In the genomic region with DNA sequence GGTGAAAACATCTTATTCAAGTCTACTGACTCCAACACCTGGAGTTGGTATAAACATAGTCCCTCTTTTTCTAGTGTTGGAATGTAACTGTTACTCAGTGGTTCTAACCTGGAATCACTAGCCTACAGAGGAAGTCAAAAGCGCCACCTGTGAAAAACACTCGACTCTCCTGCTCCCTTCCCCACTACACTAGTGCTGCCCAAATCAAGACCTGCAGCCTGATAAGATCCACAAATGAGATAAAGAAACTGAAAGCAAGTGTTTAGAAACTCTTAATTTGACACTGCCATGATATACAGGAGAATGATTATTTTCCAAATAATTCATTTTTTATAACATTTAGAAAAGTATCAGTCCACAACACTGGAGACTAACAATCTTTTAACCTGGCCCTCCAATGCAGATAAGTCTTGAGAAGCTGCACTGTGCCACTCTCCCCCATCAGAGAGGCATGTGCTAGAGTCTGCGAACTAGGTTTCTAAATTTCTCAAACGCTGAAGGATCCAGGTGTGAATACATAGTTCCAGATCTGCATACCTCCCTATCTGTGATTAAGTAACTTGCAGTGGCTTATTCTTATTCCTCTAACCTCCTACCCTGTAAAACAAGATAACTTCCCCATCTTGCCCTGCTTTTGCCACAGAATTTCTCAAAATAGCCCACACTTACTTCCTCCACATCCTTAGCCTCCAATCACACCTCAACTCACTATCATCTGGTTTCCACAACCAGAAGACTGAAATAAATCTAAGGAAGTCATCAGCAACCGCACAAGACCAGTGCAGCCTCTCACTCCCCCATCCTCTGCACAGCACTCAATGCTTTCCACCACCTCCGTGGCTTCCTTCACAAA, we compare ENCODE assay signal across 7 cellular contexts.
DNase-seq lines count a peak whose midpoint lies in the region; ATAC-seq and TF ChIP-seq lines count a peak whose summit lies in the region.

No MANE protein-coding gene starts in this region.

- H3K4me3 Mint-ChIP-seq in neural progenitor cell, result no peak overlapping the region

- H3K9me3 Mint-ChIP-seq in neural progenitor cell, result peaks cover 4% of the 10 kb centered on the region

- no peak overlapping the region for H3K4me3 ChIP-seq in neural progenitor cell
- no peak overlapping the region for H3K4me3 ChIP-seq in hepatocyte

- H4K20me1 ChIP-seq in neural progenitor cell (ENCODE audit: low read depth) (no peaks in the 10 kb centered on the region), hepatocyte (ENCODE audit: insufficient read depth, poor library complexity, severe bottlenecking) (no peaks in the 10 kb centered on the region)

- ATAC-seq in GM19035 (IDR thresholded peaks at IDR 0.05; ENCODE audit: unreplicated experiment) (peak; percentile 49), HG02870 (IDR thresholded peaks at IDR 0.05; ENCODE audit: unreplicated experiment) (peak; percentile 64), GM18520 (IDR thresholded peaks at IDR 0.05; ENCODE audit: unreplicated experiment) (no peak)

- no peaks in the 10 kb centered on the region for H3K9me2 ChIP-seq in hepatocyte (replicated peaks; ENCODE audit: insufficient read depth)

- H3K27ac ChIP-seq in neural progenitor cell (no peak overlapping the region), hepatocyte (no peak overlapping the region)

- no peaks in the 10 kb centered on the region for H3K9me3 ChIP-seq in neural progenitor cell (ENCODE audit: low read depth)
- H3K9me3 ChIP-seq in hepatocyte (ENCODE audit: low read depth), result no peaks in the 10 kb centered on the region

- H3K4me1 ChIP-seq in neural progenitor cell (peaks cover 8% of the 10 kb centered on the region), hepatocyte (ENCODE audit: insufficient read depth) (no peaks in the 10 kb centered on the region)

- H2AFZ ChIP-seq in neural progenitor cell (replicated peaks), result no peak overlapping the region
- no peak overlapping the region for H2AFZ ChIP-seq in hepatocyte

- peaks cover 8% of the 10 kb centered on the region for H3K27me3 Mint-ChIP-seq in neural progenitor cell (ENCODE audit: insufficient read depth, low read depth)

- no peaks in the 10 kb centered on the region for H3K27me3 ChIP-seq in neural progenitor cell
- no peaks in the 10 kb centered on the region for H3K27me3 ChIP-seq in hepatocyte

- TF ChIP-seq CTCF in neural progenitor cell (IDR thresholded peaks at IDR 0.05) (no peak), hepatocyte (IDR thresholded peaks at IDR 0.05; ENCODE audit: poor library complexity) (no peak)

- H3K4me1 Mint-ChIP-seq in neural progenitor cell, result peaks cover 15% of the 10 kb centered on the region

- no peak overlapping the region for H3K9ac ChIP-seq in neural progenitor cell

- no peaks in the 10 kb centered on the region for H3F3A ChIP-seq in neural progenitor cell (ENCODE audit: low read depth)

- DNase-seq in SIG-M5 treated with dmso at 0.1 percent for 504 hours (lab: John Stamatoyannopoulos, UW; ENCODE audit: unreplicated experiment) (peak; percentile 95), neural progenitor cell (ENCODE audit: low spot score) (no peak), mesenteric fat pad (ENCODE audit: low spot score) (no peak), hepatocyte (ENCODE audit: low spot score) (no peak)

- peak overlapping the region; percentile 22 for H3K27ac Mint-ChIP-seq in neural progenitor cell

- H3K36me3 ChIP-seq in neural progenitor cell (no peaks in the 10 kb centered on the region), hepatocyte (replicated peaks; ENCODE audit: insufficient read depth, low read depth) (no peaks in the 10 kb centered on the region)

- peaks cover 17% of the 10 kb centered on the region for H3K36me3 Mint-ChIP-seq in neural progenitor cell

- H3K4me2 ChIP-seq in neural progenitor cell (no peak overlapping the region), hepatocyte (no peak overlapping the region)

- H3K79me2 ChIP-seq in neural progenitor cell (ENCODE audit: low read depth) (no peaks in the 10 kb centered on the region), hepatocyte (no peaks in the 10 kb centered on the region)

- 69% methylated on average over 6 of the region's 6 CpGs for WGBS in hepatocyte (ENCODE audit: low lambda C conversion rate, missing lambda C conversion rate)
